24 cellular contexts compared by ENCODE assay signal in genomic region chr5:99453181-99453580, GRCh38.
"Had no signal": no experiment of that assay in that cellular context is flagged by ENCODE, and none has a peak within 500 bp of the region (broad histone marks: within the 10 kb centered on the region; RNA-seq: fewer than 3 reads in every experiment).

No MANE protein-coding gene starts in this region.

- H3K4me1 ChIP-seq: neural progenitor cell, prostate gland, right lobe of liver, sigmoid colon, stomach, thyroid gland, tibial nerve, upper lobe of left lung, vagina had no signal

- FAIRE-seq: urothelium cell line had no signal

- H3K9me3 ChIP-seq: ovary, prostate gland, right lobe of liver, sigmoid colon, stomach, thoracic aorta, thyroid gland, tibial nerve, upper lobe of left lung, vagina had no signal

- H3K4me3 ChIP-seq: neural progenitor cell, ovary, prostate gland, right lobe of liver, sigmoid colon, stomach, thoracic aorta, thyroid gland, tibial nerve, upper lobe of left lung, vagina had no signal

- H3K27me3 ChIP-seq: neural progenitor cell, ovary, right lobe of liver, sigmoid colon, stomach, thyroid gland, tibial nerve, upper lobe of left lung, vagina had no signal

- ATAC-seq: natural killer cell; right cardiac atrium; right lobe of liver; stimulated activated effector memory CD8-positive, alpha-beta T cell treated with anti-CD3 and anti-CD28 coated beads, Interleukin-12 subunit alpha, Interleukin-12 subunit beta, amount 100 ng/mL, for 72 hours; stimulated activated naive B cell treated with anti-CD40 and anti-IgM and Interleukin-4, amounts not matched to agents 10 μg/mL and 1 μg/mL and 100 μg/mL, for 72 hours had no signal

- H3K27ac ChIP-seq: neural progenitor cell, ovary, prostate gland, right lobe of liver, sigmoid colon, stomach, thoracic aorta, thyroid gland, tibial nerve, upper lobe of left lung, vagina had no signal

- DNase-seq: natural killer cell; occipital lobe; ovary; right cardiac atrium; right lobe of liver; sigmoid colon; small intestine; stimulated activated CD4-positive, alpha-beta T cell treated with anti-CD3 and anti-CD28 coated beads, Interleukin-15, amount 100 ng/mL, for 24 hours; stimulated activated CD4-positive, alpha-beta T cell treated with anti-CD3 and anti-CD28 coated beads, Interleukin-2, amount 100 ng/mL, for 24 hours; stimulated activated CD4-positive, alpha-beta T cell treated with anti-CD3 and anti-CD28 coated beads, Interleukin-2, amount 100 ng/mL, for 48 hours; stimulated activated CD4-positive, alpha-beta T cell treated with anti-CD3 and anti-CD28 coated beads, Interleukin-4, amount 100 ng/mL, for 24 hours; stimulated activated naive B cell treated with anti-CD40 and anti-IgM and Interleukin-4, amounts not matched to agents 10 μg/mL and 1 μg/mL and 100 μg/mL, for 72 hours; stimulated activated naive CD4-positive, alpha-beta T cell treated with Interleukin-2 at 50 U/mL for 16 hours; stomach; thyroid gland; trophoblast cell; upper lobe of left lung had no signal

- H3K36me3 ChIP-seq: neural progenitor cell, ovary, prostate gland, right lobe of liver, sigmoid colon, stomach, thoracic aorta, thyroid gland, tibial nerve, upper lobe of left lung, vagina had no signal
